In genomic region chr18:67425724-67426123, GRCh38 we compare ENCODE assay signal across 1 cellular context.
TF ChIP-seq lines count a peak whose summit lies in the region.

No MANE protein-coding gene starts in this region.

TF ChIP-seq in IMR-90, 13 proteins besides CTCF, POLR2A, EP300 and RAD21 (continued from another document):
- TF ChIP-seq MXI1 (IDR thresholded peaks at IDR 0.05; ENCODE audit: borderline replicate concordance, low read depth, low read length), result no peak
